In genomic region chr14:99394602-99395001, GRCh38 we compare ENCODE assay signal across 24 cellular contexts.
"Had no signal": no experiment of that assay in that cellular context is flagged by ENCODE, and none has a peak within 500 bp of the region (broad histone marks: within the 10 kb centered on the region; RNA-seq: fewer than 3 reads in every experiment).

No MANE protein-coding gene starts in this region.

- DNase-seq: activated CD4-positive, alpha-beta T cell treated with anti-CD3 and anti-CD28 coated beads, Interleukin-2, amount 50 U/mL, for 1 hour; activated CD4-positive, CD25-positive, alpha-beta regulatory T cell treated with anti-CD3 and anti-CD28 coated beads, Interleukin-2, amount 50 U/mL, for 72 hours; activated naive CD4-positive, alpha-beta T cell; activated T-cell treated with anti-CD3 and anti-CD28 coated beads, Interleukin-2, amount 50 U/mL, for 1 hour; amniotic stem cell; colonic mucosa; dorsolateral prefrontal cortex; effector memory CD8-positive, alpha-beta T cell; hypothalamus; left colon; mucosa of descending colon; posterior cingulate gyrus; stimulated activated CD4-positive, alpha-beta T cell treated with anti-CD3 and anti-CD28 coated beads, Interleukin-15, amount 100 ng/mL, for 24 hours; stimulated activated naive CD4-positive, alpha-beta T cell; T-helper 17 cell; testis had no signal

- H3K4me1 ChIP-seq: colonic mucosa, gastroesophageal sphincter, testis, vagina had no signal

- H3K27ac ChIP-seq: colonic mucosa, dorsolateral prefrontal cortex, gastroesophageal sphincter, testis, vagina had no signal

- H3K4me3 ChIP-seq: colonic mucosa, dorsolateral prefrontal cortex, gastroesophageal sphincter, mucosa of descending colon, smooth muscle cell, testis, vagina had no signal

- H3K27me3 ChIP-seq: colonic mucosa, dorsolateral prefrontal cortex, gastroesophageal sphincter, testis, vagina had no signal

- H3K4me3 Mint-ChIP-seq: activated naive CD8-positive, alpha-beta T cell; effector memory CD8-positive, alpha-beta T cell; memory B cell; neural crest cell; T-helper 17 cell; type B pancreatic cell had no signal

- H3K9me3 ChIP-seq: colonic mucosa, gastroesophageal sphincter, mucosa of descending colon, testis, vagina had no signal

- H3K9me3 Mint-ChIP-seq: effector memory CD8-positive, alpha-beta T cell; memory B cell; neural crest cell; type B pancreatic cell had no signal

- H3K27ac Mint-ChIP-seq: activated naive CD8-positive, alpha-beta T cell; effector memory CD8-positive, alpha-beta T cell; memory B cell; type B pancreatic cell had no signal

- H3K36me3 ChIP-seq: colonic mucosa had no signal

- H3K27me3 Mint-ChIP-seq: activated naive CD8-positive, alpha-beta T cell; effector memory CD8-positive, alpha-beta T cell; memory B cell; T-helper 17 cell; type B pancreatic cell had no signal

- H3K4me1 Mint-ChIP-seq: neural crest cell had no signal

- ATAC-seq: effector memory CD8-positive, alpha-beta T cell; gastroesophageal sphincter; left colon; mucosa of descending colon; sciatic nerve; T-helper 17 cell had no signal
